ENCODE assay signal across 1 cellular context in genomic region chr14:105480807-105481801, GRCh38.
TF ChIP-seq lines count a peak whose summit lies in the region.

No MANE protein-coding gene starts in this region.

TF ChIP-seq in SK-N-SH, 30 proteins besides CTCF, POLR2A, EP300 and RAD21 (continued from another document):
- TF ChIP-seq PBX3 (IDR thresholded peaks at IDR 0.05) (peak; percentile 17; the same call in 1 of the 2 replicates), EZH2phosphoT487 (IDR thresholded peaks at IDR 0.05; ENCODE audit: borderline replicate concordance, low read depth) (no peak), MAX (IDR thresholded peaks at IDR 0.05; ENCODE audit: low read depth) (peak; percentile 81), USF1 (IDR thresholded peaks at IDR 0.05; ENCODE audit: borderline replicate concordance, low read depth) (no peak), NRF1 (IDR thresholded peaks at IDR 0.05; ENCODE audit: low read depth, low read length) (no peak), POLR2AphosphoS5 (IDR thresholded peaks at IDR 0.05; ENCODE audit: low read depth, low read length) (peak; percentile 52), SIN3A (IDR thresholded peaks at IDR 0.05; ENCODE audit: borderline replicate concordance, low read depth, low read length) (no peak; the same call in 1 of the 2 replicates), TAF1 (IDR thresholded peaks at IDR 0.05; ENCODE audit: borderline replicate concordance, low read depth, low read length) (no peak), RFX5 (IDR thresholded peaks at IDR 0.05; ENCODE audit: low read length) (no peak), FOXJ3 (CRISPR knock-in tag; IDR thresholded peaks at IDR 0.05) (no peak), NFIC (IDR thresholded peaks at IDR 0.05; ENCODE audit: borderline replicate concordance) (peak; percentile 85), CHD2 (IDR thresholded peaks at IDR 0.05; ENCODE audit: low read length, partially characterized antibody) (peak; percentile 95), REST (IDR thresholded peaks at IDR 0.05; ENCODE audit: low read depth, low read length) (no peak), RXRA (IDR thresholded peaks at IDR 0.05; ENCODE audit: borderline replicate concordance, low read depth) (no peak), GABPA (IDR thresholded peaks at IDR 0.05; ENCODE audit: low read depth) (no peak), YY1 (IDR thresholded peaks at IDR 0.05; ENCODE audit: low read depth) (0 out of 2 replicates have a peak, but pooled peaks have one; percentile 53), FOSL2 (IDR thresholded peaks at IDR 0.05; ENCODE audit: borderline replicate concordance, low read depth) (no peak), USF2 (IDR thresholded peaks at IDR 0.05; ENCODE audit: borderline replicate concordance, low read depth, low read length) (no peak), FOXM1 (IDR thresholded peaks at IDR 0.05; ENCODE audit: low read depth) (no peak), GATA2 (CRISPR knock-in tag; IDR thresholded peaks at IDR 0.05) (no peak), TCF12 (IDR thresholded peaks at IDR 0.05) (peak; percentile 43; the same call in 1 of the 2 replicates), ELF1 (IDR thresholded peaks at IDR 0.05) (no peak; the same call in 1 of the 2 replicates), JUND (IDR thresholded peaks at IDR 0.05) (no peak), MXI1 (IDR thresholded peaks at IDR 0.05; ENCODE audit: low read depth, low read length) (peak; percentile 76), RCOR1 (IDR thresholded peaks at IDR 0.05; ENCODE audit: low read length) (no peak; the same call in 1 of the 2 replicates), TEAD4 (IDR thresholded peaks at IDR 0.05; ENCODE audit: borderline replicate concordance, insufficient read depth) (no peak), IRF3 (IDR thresholded peaks at IDR 0.05; ENCODE audit: low read depth, low read length) (no peak), ZBTB33 (IDR thresholded peaks at IDR 0.05; ENCODE audit: borderline replicate concordance, low read depth) (no peak), MEF2A (IDR thresholded peaks at IDR 0.05; ENCODE audit: borderline replicate concordance, low read depth) (no peak)
TF ChIP-seq in SK-N-SH: peak in this region for 9.
